In genomic region chr16:56618138-56618537, GRCh38 we compare ENCODE assay signal across 1 cellular context.
TF ChIP-seq lines count a peak whose summit lies in the region.

No MANE protein-coding gene starts in this region.

TF ChIP-seq in HepG2, 621 proteins besides CTCF, POLR2A, EP300 and RAD21:
- TF ChIP-seq SIX4 (CRISPR knock-in tag; IDR thresholded peaks at IDR 0.05): no peak
- TF ChIP-seq, protein P1, sequence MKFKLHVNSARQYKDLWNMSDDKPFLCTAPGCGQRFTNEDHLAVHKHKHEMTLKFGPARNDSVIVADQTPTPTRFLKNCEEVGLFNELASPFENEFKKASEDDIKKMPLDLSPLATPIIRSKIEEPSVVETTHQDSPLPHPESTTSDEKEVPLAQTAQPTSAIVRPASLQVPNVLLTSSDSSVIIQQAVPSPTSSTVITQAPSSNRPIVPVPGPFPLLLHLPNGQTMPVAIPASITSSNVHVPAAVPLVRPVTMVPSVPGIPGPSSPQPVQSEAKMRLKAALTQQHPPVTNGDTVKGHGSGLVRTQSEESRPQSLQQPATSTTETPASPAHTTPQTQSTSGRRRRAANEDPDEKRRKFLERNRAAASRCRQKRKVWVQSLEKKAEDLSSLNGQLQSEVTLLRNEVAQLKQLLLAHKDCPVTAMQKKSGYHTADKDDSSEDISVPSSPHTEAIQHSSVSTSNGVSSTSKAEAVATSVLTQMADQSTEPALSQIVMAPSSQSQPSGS (CRISPR knock-in tag; IDR thresholded peaks at IDR 0.05): no peak
- no peak for TF ChIP-seq ZNF546 (CRISPR knock-in tag; conservative IDR thresholded peaks at IDR 0.05)
- TF ChIP-seq HDAC2 (CRISPR knock-in tag; IDR thresholded peaks at IDR 0.05): no peak
- no peak for TF ChIP-seq ZFP82 (CRISPR knock-in tag; IDR thresholded peaks at IDR 0.05; ENCODE audit: borderline replicate concordance)
- no peak for TF ChIP-seq ZNF883 (CRISPR knock-in tag; IDR thresholded peaks at IDR 0.05; ENCODE audit: not compliant biosample characterization)
